Comparison of ENCODE assay signal across 35 cellular contexts in genomic region chr20:63371346-63371865, GRCh38. TPM values are rescaled to one million over a fixed set of nuclear protein-coding genes. Genes with fewer than 3 reads are reported as not detected.
"Had no signal": no experiment of that assay in that cellular context is flagged by ENCODE, and none has a peak within 500 bp of the region (broad histone marks: within the 10 kb centered on the region; RNA-seq: fewer than 3 reads in every experiment).

No MANE protein-coding gene starts in this region.

- H3K27ac ChIP-seq: epithelial cell of prostate, gastrocnemius medialis, hepatocyte, left lung, psoas muscle, stomach, thyroid gland, vagina had no signal

- ATAC-seq: esophagus mucosa; gastrocnemius medialis; left lung; mucosa of descending colon; natural killer cell treated with Interleukin-12 subunit alpha and Interleukin-12 subunit beta and Interleukin-15 and Interleukin-18, amount 100 ng/mL, for 72 hours; psoas muscle; sciatic nerve; stimulated activated effector memory CD8-positive, alpha-beta T cell treated with anti-CD3 and anti-CD28 coated beads, Interleukin-12 subunit alpha, Interleukin-12 subunit beta, amount 100 ng/mL, for 72 hours had no signal

- DNase-seq: effector CD8-positive, alpha-beta T cell; endodermal cell; foreskin fibroblast; gastrocnemius medialis; left cardiac atrium; mesenchymal stem cell; mucosa of descending colon; naive B cell; psoas muscle; stimulated activated CD4-positive, alpha-beta T cell treated with anti-CD3 and anti-CD28 coated beads, Interleukin-12 subunit alpha, Interleukin-12 subunit beta, amount 100 ng/mL, for 4 hours; stimulated activated CD4-positive, alpha-beta T cell treated with anti-CD3 and anti-CD28 coated beads, Interleukin-2, amount 100 ng/mL, for 24 hours; stimulated activated CD4-positive, alpha-beta T cell treated with anti-CD3 and anti-CD28 coated beads, Interleukin-4, amount 100 ng/mL, for 24 hours; stimulated activated naive CD4-positive, alpha-beta T cell treated with Interleukin-2 at 50 U/mL for 16 hours; stomach; thyroid gland; trophoblast cell had no signal

- H3K4me3 Mint-ChIP-seq: endodermal cell; mesothelial cell of epicardium; natural killer cell treated with Interleukin-12 subunit alpha and Interleukin-12 subunit beta and Interleukin-15 and Interleukin-18, amount 100 ng/mL, for 72 hours; neural crest cell; stimulated activated effector memory CD8-positive, alpha-beta T cell treated with anti-CD3 and anti-CD28 coated beads, Interleukin-12 subunit alpha, Interleukin-12 subunit beta, amount 100 ng/mL, for 72 hours had no signal

- H3K27me3 ChIP-seq: hepatocyte, thyroid gland, vagina had no signal

- H3K4me2 ChIP-seq: hepatocyte, smooth muscle cell had no signal

- H3K4me1 Mint-ChIP-seq: endodermal cell; mesothelial cell of epicardium; naive B cell; stimulated activated effector memory CD8-positive, alpha-beta T cell treated with anti-CD3 and anti-CD28 coated beads, Interleukin-12 subunit alpha, Interleukin-12 subunit beta, amount 100 ng/mL, for 72 hours had no signal

- H3K36me3 Mint-ChIP-seq: mesothelial cell of epicardium; naive B cell; natural killer cell treated with Interleukin-12 subunit alpha and Interleukin-12 subunit beta and Interleukin-15 and Interleukin-18, amount 100 ng/mL, for 72 hours; stimulated activated effector memory CD8-positive, alpha-beta T cell treated with anti-CD3 and anti-CD28 coated beads, Interleukin-12 subunit alpha, Interleukin-12 subunit beta, amount 100 ng/mL, for 72 hours had no signal

- H3K9me3 Mint-ChIP-seq: endodermal cell; mesothelial cell of epicardium; naive B cell; natural killer cell treated with Interleukin-12 subunit alpha and Interleukin-12 subunit beta and Interleukin-15 and Interleukin-18, amount 100 ng/mL, for 72 hours; neural crest cell; stimulated activated effector memory CD8-positive, alpha-beta T cell treated with anti-CD3 and anti-CD28 coated beads, Interleukin-12 subunit alpha, Interleukin-12 subunit beta, amount 100 ng/mL, for 72 hours had no signal

- H3K4me1 ChIP-seq: left lung, psoas muscle, stomach, thyroid gland, vagina had no signal

- H3K9me3 ChIP-seq: gastrocnemius medialis, heart left ventricle, left lung, mucosa of descending colon, psoas muscle, stomach, thyroid gland, vagina had no signal

- H3K4me3 ChIP-seq: gastrocnemius medialis, heart left ventricle, hepatocyte, left lung, mucosa of descending colon, psoas muscle, smooth muscle cell, stomach, thyroid gland, vagina had no signal

- H3K27me3 Mint-ChIP-seq: natural killer cell treated with Interleukin-12 subunit alpha and Interleukin-12 subunit beta and Interleukin-15 and Interleukin-18, amount 100 ng/mL, for 72 hours had no signal

- H2AFZ ChIP-seq: hepatocyte had no signal

- H3K27ac Mint-ChIP-seq: endodermal cell; mesothelial cell of epicardium; natural killer cell treated with Interleukin-12 subunit alpha and Interleukin-12 subunit beta and Interleukin-15 and Interleukin-18, amount 100 ng/mL, for 72 hours; stimulated activated effector memory CD8-positive, alpha-beta T cell treated with anti-CD3 and anti-CD28 coated beads, Interleukin-12 subunit alpha, Interleukin-12 subunit beta, amount 100 ng/mL, for 72 hours had no signal

- H3K79me2 ChIP-seq: hepatocyte had no signal

- FAIRE-seq: colon had no signal

- H3K36me3 ChIP-seq: gastrocnemius medialis, heart left ventricle, left lung, stomach, thyroid gland, vagina had no signal

RNA-seq across cellular contexts. Expression of gene CHRNA4, which starts 10.3 kb away (rescaled TPM):
- total RNA-seq: esophagus mucosa; gastrocnemius medialis; glomerular endothelial cell; hepatocyte; kidney epithelial cell; left lung; mucosa of descending colon; natural killer cell treated with Interleukin-12 subunit alpha and Interleukin-12 subunit beta and Interleukin-15 and Interleukin-18, amount 100 ng/mL, for 72 hours; osteocyte; renal cortical epithelial cell; smooth muscle cell; subcutaneous adipose tissue; ureter had no signal
